ENCODE assay signal across 9 cellular contexts in the genomic region with DNA sequence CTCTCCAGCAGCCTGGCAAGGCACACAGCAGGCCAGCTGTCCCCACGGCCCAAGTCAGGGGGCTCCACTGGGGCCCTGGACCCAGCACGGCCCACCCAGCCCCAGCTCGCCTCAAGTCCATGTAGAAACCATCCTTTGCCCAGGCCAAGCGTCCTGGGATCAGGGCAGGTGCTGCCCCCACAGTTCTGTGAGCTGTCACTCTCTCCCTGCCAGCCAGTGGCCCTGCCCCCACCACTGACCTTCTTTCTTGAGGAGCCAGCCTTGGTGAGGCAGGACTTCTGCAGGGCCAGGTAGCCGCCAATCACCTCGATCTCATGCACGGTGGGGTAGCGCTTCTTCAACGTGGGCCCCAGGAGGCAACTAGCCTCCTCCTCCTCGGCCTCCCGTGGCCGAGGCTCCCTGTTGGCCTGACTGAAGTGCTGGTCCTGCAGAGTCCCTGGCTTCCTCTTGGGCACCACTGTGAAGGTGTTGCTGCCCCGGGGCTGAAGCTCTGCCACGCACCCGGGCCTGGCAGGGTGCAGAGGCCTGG. TPM values are rescaled to one million over a fixed set of nuclear protein-coding genes. Genes with fewer than 3 reads are reported as not detected.
DNase-seq lines count a peak whose midpoint lies in the region; ATAC-seq, FAIRE-seq and TF ChIP-seq lines count a peak whose summit lies in the region.
"Had no signal": no experiment of that assay in that cellular context is flagged by ENCODE, and none has a peak within 500 bp of the region (broad histone marks: within the 10 kb centered on the region; RNA-seq: fewer than 3 reads in every experiment).

No MANE protein-coding gene starts in this region.

- H3K9me2 ChIP-seq in GM23338 (ENCODE audit: insufficient read depth) = no peaks in the 10 kb centered on the region

- H3K14ac ChIP-seq in mesenchymal stem cell (ENCODE audit: low read length in 2 of 2) = peak overlapping the region in 1 of 2 experiments; percentile 2

- H3K9ac ChIP-seq in mesenchymal stem cell (ENCODE audit: low read length) = peak overlapping the region; percentile 57

- no peaks in the 10 kb centered on the region; the same call in 2 of the 3 replicates for H3K9me3 Mint-ChIP-seq in GM23338
- no peaks in the 10 kb centered on the region for H3K9me3 Mint-ChIP-seq in CD14-positive monocyte

- peaks cover 25% of the 10 kb centered on the region for H3K4me1 Mint-ChIP-seq in GM23338
- peaks cover 31% of the 10 kb centered on the region for H3K4me1 Mint-ChIP-seq in CD14-positive monocyte

- FAIRE-seq in A549 (lab: Jason Lieb, UNC) = no peak
- FAIRE-seq: G401.6 had no signal

- H3K23ac ChIP-seq in mesenchymal stem cell (ENCODE audit: low read length in 2 of 2) = peak overlapping the region in 1 of 2 experiments; percentile 57

- H3K36me3 ChIP-seq in GM23338 (ENCODE audit: insufficient read depth) (no peaks in the 10 kb centered on the region), breast epithelium (no peaks in the 10 kb centered on the region), mesenchymal stem cell (ENCODE audit: control insufficient read depth in 1 of 2, insufficient read depth in 2 of 2, low read depth in 1 of 2, low read length in 2 of 2) (peaks cover 1 to 19% of the 10 kb centered on the region in 2 experiments)

- CTCF ChIA-PET in A549 (lab: Yijun Ruan, JAX) = interaction anchor here (0.9 to 5.3 kb wide), 13 partner anchors 10 to 131 kb away, joined by 3 to 32 read pairs (median 4); a partner anchor contains a TSS

- no peak for TF ChIP-seq EP300 in A549 (IDR thresholded peaks at IDR 0.05)

- peaks cover 62% of the 10 kb centered on the region for H3K79me2 ChIP-seq in GM23338 (replicated peaks; ENCODE audit: insufficient read depth)

- no peak overlapping the region for H2AK5ac ChIP-seq in mesenchymal stem cell (ENCODE audit: low read length, severe bottlenecking)

- H3K4me3 Mint-ChIP-seq in GM23338 (peak overlapping the region; percentile 43), CD14-positive monocyte (no peak overlapping the region)

- ATAC-seq in A549 (no peak), GM23338 (no peak), GM19452 (IDR thresholded peaks at IDR 0.05; ENCODE audit: unreplicated experiment) (no peak)

- H3K36me3 Mint-ChIP-seq in GM23338 (ENCODE audit: low read depth) (no peaks in the 10 kb centered on the region; the same call in 2 of the 3 replicates), CD14-positive monocyte (peaks cover 0 to 2% of the 10 kb centered on the region in 2 donors)

- peaks cover 15% of the 10 kb centered on the region; the same call in 1 of the 2 replicates for H3F3A ChIP-seq in GM23338 (replicated peaks; ENCODE audit: low read depth)

- H3K79me1 ChIP-seq in mesenchymal stem cell (replicated peaks; ENCODE audit: low read length, poor library complexity, severe bottlenecking) = peaks cover 32% of the 10 kb centered on the region

- peak overlapping the region; percentile 22 for H4K8ac ChIP-seq in mesenchymal stem cell (ENCODE audit: low read length)

- H3K4me3 ChIP-seq in A549 (no peak overlapping the region), GM23338 (peak overlapping the region; percentile 55; the same call in 1 of the 2 replicates), breast epithelium (peak overlapping the region in 2 of 3 donors; percentile 68 to 93), mesenchymal stem cell (ENCODE audit: insufficient read depth in 1 of 2, low read depth in 1 of 2, low read length in 2 of 2) (peak overlapping the region in 1 of 2 experiments; percentile 71)

- H3K27me3 ChIP-seq in GM23338 (ENCODE audit: insufficient read depth) (no peaks in the 10 kb centered on the region), breast epithelium (no peaks in the 10 kb centered on the region), mesenchymal stem cell (ENCODE audit: control insufficient read depth in 1 of 2, insufficient read depth in 1 of 2, low read length in 2 of 2) (no peaks in the 10 kb centered on the region)

- no peak overlapping the region for H2BK12ac ChIP-seq in mesenchymal stem cell (ENCODE audit: low read length in 2 of 2)

- H3K4ac ChIP-seq in mesenchymal stem cell (ENCODE audit: low read depth in 1 of 2, low read length in 2 of 2) = no peak overlapping the region

- no peak overlapping the region for H3K27ac Mint-ChIP-seq in GM23338
- H3K27ac Mint-ChIP-seq in CD14-positive monocyte = no peak overlapping the region

- no peak overlapping the region for H2BK5ac ChIP-seq in mesenchymal stem cell (ENCODE audit: low read depth, low read length, poor library complexity, severe bottlenecking)

- no peaks in the 10 kb centered on the region for H3K9me3 ChIP-seq in A549
- H3K9me3 ChIP-seq in breast epithelium = no peaks in the 10 kb centered on the region
- no peaks in the 10 kb centered on the region for H3K9me3 ChIP-seq in mesenchymal stem cell (ENCODE audit: control insufficient read depth, low read length)

- no peak overlapping the region for H3K18ac ChIP-seq in mesenchymal stem cell (ENCODE audit: low read depth in 1 of 2, low read length in 2 of 2)

- H2AFZ ChIP-seq in GM23338 (no peak overlapping the region), mesenchymal stem cell (ENCODE audit: low read depth, low read length) (no peak overlapping the region)

- TF ChIP-seq CTCF in A549 (IDR thresholded peaks at IDR 0.05) (no peak), GM23338 (conservative IDR thresholded peaks at IDR 0.05; ENCODE audit: low read depth in 2 of 2) (no peak), breast epithelium (IDR thresholded peaks at IDR 0.05) (no peak), CD14-positive monocyte (IDR thresholded peaks at IDR 0.05) (no peak)

- H2BK15ac ChIP-seq in mesenchymal stem cell (ENCODE audit: low read depth, poor library complexity, severe bottlenecking) = no peak overlapping the region

- no peak overlapping the region for H3K27ac ChIP-seq in A549
- H3K27ac ChIP-seq in GM23338 (ENCODE audit: low read depth) = no peak overlapping the region
- H3K27ac ChIP-seq in breast epithelium = peak overlapping the region; percentile 39 to 54
- H3K27ac ChIP-seq in mesenchymal stem cell (ENCODE audit: low read length, poor library complexity, severe bottlenecking) = no peak overlapping the region

- POLR2A ChIA-PET in A549 (lab: Yijun Ruan, JAX) = interaction anchor here (0.6 to 1.5 kb wide), 2 partner anchors 10 to 655 kb away, joined by 3 to 11 read pairs; a partner anchor contains a TSS

- TF ChIP-seq RAD21 in A549 (conservative IDR thresholded peaks at IDR 0.05 in 1 of 2, IDR thresholded peaks at IDR 0.05 in 1 of 2) = no peak

- intact Hi-C loops in breast epithelium (cut with DNase I; ENCODE audit: low total_unique reads) (no loop called here), CD14-positive monocyte (cut with micrococcal nuclease) (no loop called here)

- H3K27me3 Mint-ChIP-seq in GM23338 (ENCODE audit: insufficient read depth, low read depth, poor library complexity) = peaks cover 7% of the 10 kb centered on the region
- H3K27me3 Mint-ChIP-seq in CD14-positive monocyte (ENCODE audit: low read depth in 3 of 3) = peaks cover 0 to 4% (median 0%) of the 10 kb centered on the region in 3 donors

- H3K4me1 ChIP-seq in A549 (peaks cover 46% of the 10 kb centered on the region), GM23338 (ENCODE audit: insufficient read depth) (peaks cover 16% of the 10 kb centered on the region; the same call in 1 of the 2 replicates), breast epithelium (peaks cover 6 to 42% of the 10 kb centered on the region in 2 donors), mesenchymal stem cell (ENCODE audit: control insufficient read depth, insufficient read depth, low read depth, low read length) (peaks cover 61% of the 10 kb centered on the region)

- TF ChIP-seq POLR2A in A549 (IDR thresholded peaks at IDR 0.05; ENCODE audit: low read length) (no peak), breast epithelium (IDR thresholded peaks at IDR 0.05) (no peak)

- 80% methylated on average over 5 of the region's 15 CpGs for WGBS in A549 (ENCODE audit: missing lambda C conversion rate)
- WGBS in mesenchymal stem cell = 92% methylated on average over 15 of the region's 15 CpGs

- H3K4me2 ChIP-seq in A549 (peak overlapping the region; percentile 97), GM23338 (peak overlapping the region; percentile 87), mesenchymal stem cell (ENCODE audit: low read length, poor library complexity, severe bottlenecking) (peak overlapping the region; percentile 87)

- peaks cover 4% of the 10 kb centered on the region for H4K20me1 ChIP-seq in GM23338 (replicated peaks; ENCODE audit: insufficient read depth)

- H2BK120ac ChIP-seq in mesenchymal stem cell (ENCODE audit: low read depth, low read length) = no peak overlapping the region

- no peak for DNase-seq in A549 (ENCODE audit: low read depth in 1 of 2, low spot score in 1 of 2)
- no peak for DNase-seq in GM23338 (ENCODE audit: low spot score)
- DNase-seq in breast epithelium (ENCODE audit: low spot score in 2 of 2) = no peak
- DNase-seq in mesenchymal stem cell = no peak
- no peak for DNase-seq in CD14-positive monocyte (ENCODE audit: low spot score)
- DNase-seq in NCI-H2227 (lab: John Stamatoyannopoulos, UW; ENCODE audit: unreplicated experiment) = no peak
- DNase-seq in NCI-H187 treated with DMSO at 0.1 percent for 48 hours (lab: John Stamatoyannopoulos, UW) = no peak

- H4K91ac ChIP-seq in mesenchymal stem cell (ENCODE audit: low read length) = peak overlapping the region; percentile 63

RNA-seq across cellular contexts. Expression of a gene that starts 1.7 kb away (rescaled TPM):
- polyA plus RNA-seq in A549 (2011; rRNA removed) (2.1 and 2.4 TPM in 2 replicates), A549 (2017; fragmentation: RNase III; extraction: RNeasy Plus Mini Kit Qiagen cat#74134 plus additional on column Dnase treatment) (5.3 to 6.5 TPM (median 6.3 TPM) in 3 replicates), GM23338 (2016; fragmentation: Nextera tagmentation; extraction: Ambion mirVana) (6.4 and 9.1 TPM in 2 replicates), CD14-positive monocyte (under 1 TPM; 0.30 to 0.46 TPM)
- 4.1 and 5.3 TPM in 2 replicates for polyA plus RNA-seq in A549 (2012; cell fraction: cytosol; rRNA removed)
- polyA plus RNA-seq in A549 (2012; cell fraction: nucleus; rRNA removed) = 8.4 and 12.0 TPM in 2 replicates
- 1.7 and 3.1 TPM in 2 replicates for polyA minus RNA-seq in A549 (2011; rRNA and poly(A)+ RNA removed)
- total RNA-seq in GM23338 (2014; rRNA removed; shearing (Covaris generic)) = 29.2 and 29.3 TPM in 2 replicates
- 1 to 10 TPM; 4.0 to 9.2 (median 8.5) TPM for total RNA-seq in breast epithelium
- polyA plus RNA-seq in mesenchymal stem cell (2013, experiment 1 of 2) = 5.4 TPM
- polyA plus RNA-seq in mesenchymal stem cell (2013, experiment 2 of 2) = 5.8 TPM

RNA-seq across cellular contexts. Expression of a gene that starts 6.6 kb away (rescaled TPM):
- polyA plus RNA-seq in A549 (2011; rRNA removed) (47.3 and 51.8 TPM in 2 replicates), A549 (2017; fragmentation: RNase III; extraction: RNeasy Plus Mini Kit Qiagen cat#74134 plus additional on column Dnase treatment) (29.2 to 31.0 TPM (median 31.0 TPM) in 3 replicates), GM23338 (2016; fragmentation: Nextera tagmentation; extraction: Ambion mirVana) (32.7 and 37.4 TPM in 2 replicates), CD14-positive monocyte (10 to 100 TPM; 76.1 to 88.1 TPM)
- 39.8 and 50.2 TPM in 2 replicates for polyA plus RNA-seq in A549 (2012; cell fraction: cytosol; rRNA removed)
- polyA plus RNA-seq in A549 (2012; cell fraction: nucleus; rRNA removed) = 26.1 and 31.1 TPM in 2 replicates
- 21.3 and 25.7 TPM in 2 replicates for polyA minus RNA-seq in A549 (2011; rRNA and poly(A)+ RNA removed)
- 43.2 and 53.4 TPM in 2 replicates for total RNA-seq in GM23338 (2014; rRNA removed; shearing (Covaris generic))
- total RNA-seq in breast epithelium = 10 to 100 TPM; 26.5 to 36.6 (median 26.6) TPM
- polyA plus RNA-seq in mesenchymal stem cell (2013, experiment 1 of 2) = 22.2 TPM
- 22.6 TPM for polyA plus RNA-seq in mesenchymal stem cell (2013, experiment 2 of 2)

RNA-seq across cellular contexts. Expression of a gene that starts 6.7 kb away (rescaled TPM):
- 5.6 and 6.4 TPM in 2 replicates for polyA plus RNA-seq in A549 (2011; rRNA removed)
- 16.4 and 23.9 TPM in 2 replicates for polyA plus RNA-seq in A549 (2012; cell fraction: cytosol; rRNA removed)
- 99.7 and 138 TPM in 2 replicates for polyA plus RNA-seq in A549 (2012; cell fraction: nucleus; rRNA removed)
- polyA plus RNA-seq in A549 (2017; fragmentation: RNase III; extraction: RNeasy Plus Mini Kit Qiagen cat#74134 plus additional on column Dnase treatment) = 17.9 to 19.5 TPM (median 17.9 TPM) in 3 replicates
- polyA minus RNA-seq in A549 (2011; rRNA and poly(A)+ RNA removed) = 3.3 and 4.8 TPM in 2 replicates
- 25.4 and 38.1 TPM in 2 replicates for total RNA-seq in GM23338 (2014; rRNA removed; shearing (Covaris generic))
- polyA plus RNA-seq in GM23338 (2016; fragmentation: Nextera tagmentation; extraction: Ambion mirVana) = 19.4 and 19.7 TPM in 2 replicates
- total RNA-seq in breast epithelium = 1 to 10 TPM; 4.6 to 9.5 (median 7.2) TPM
- polyA plus RNA-seq in mesenchymal stem cell (2013, experiment 1 of 2) = 7.9 TPM
- 7.7 TPM for polyA plus RNA-seq in mesenchymal stem cell (2013, experiment 2 of 2)
- 1 to 10 TPM; 4.4 to 5.2 TPM for polyA plus RNA-seq in CD14-positive monocyte

RNA-seq across cellular contexts. Expression of a gene that starts 10.3 kb away (rescaled TPM):
- polyA plus RNA-seq in A549 (2011; rRNA removed) = 52.6 and 54.1 TPM in 2 replicates
- polyA plus RNA-seq in A549 (2012; cell fraction: cytosol; rRNA removed) = 201 and 204 TPM in 2 replicates
- polyA plus RNA-seq in A549 (2012; cell fraction: nucleus; rRNA removed) = 122 and 139 TPM in 2 replicates
- 89.2 to 102 TPM (median 102 TPM) in 3 replicates for polyA plus RNA-seq in A549 (2017; fragmentation: RNase III; extraction: RNeasy Plus Mini Kit Qiagen cat#74134 plus additional on column Dnase treatment)
- 10.9 and 21.7 TPM in 2 replicates for polyA minus RNA-seq in A549 (2011; rRNA and poly(A)+ RNA removed)
- total RNA-seq in GM23338 (2014; rRNA removed; shearing (Covaris generic)) = 91.5 and 132 TPM in 2 replicates
- polyA plus RNA-seq in GM23338 (2016; fragmentation: Nextera tagmentation; extraction: Ambion mirVana) = 154 TPM in 2 replicates
- total RNA-seq in breast epithelium = 10 to 100 TPM; 75.0 to 92.8 (median 82.7) TPM
- polyA plus RNA-seq in mesenchymal stem cell (2013, experiment 1 of 2) = 79.1 TPM
- 79.0 TPM for polyA plus RNA-seq in mesenchymal stem cell (2013, experiment 2 of 2)
- 100 to 1,000 TPM in 1 of 2 donors, 10 to 100 TPM in 1; 98.3 to 118 TPM for polyA plus RNA-seq in CD14-positive monocyte

RNA-seq across cellular contexts. Expression of a gene that starts 10.5 kb away (rescaled TPM):
- polyA plus RNA-seq in A549 (2011; rRNA removed) = 17.5 and 22.3 TPM in 2 replicates
- 37.1 and 48.9 TPM in 2 replicates for polyA plus RNA-seq in A549 (2012; cell fraction: cytosol; rRNA removed)
- 202 and 265 TPM in 2 replicates for polyA plus RNA-seq in A549 (2012; cell fraction: nucleus; rRNA removed)
- 35.4 to 40.7 TPM (median 39.9 TPM) in 3 replicates for polyA plus RNA-seq in A549 (2017; fragmentation: RNase III; extraction: RNeasy Plus Mini Kit Qiagen cat#74134 plus additional on column Dnase treatment)
- 18.9 and 25.5 TPM in 2 replicates for polyA minus RNA-seq in A549 (2011; rRNA and poly(A)+ RNA removed)
- total RNA-seq in GM23338 (2014; rRNA removed; shearing (Covaris generic)) = 41.5 and 42.9 TPM in 2 replicates
- 16.4 and 19.2 TPM in 2 replicates for polyA plus RNA-seq in GM23338 (2016; fragmentation: Nextera tagmentation; extraction: Ambion mirVana)
- total RNA-seq in breast epithelium = 10 to 100 TPM; 32.0 to 35.7 (median 32.9) TPM
- 17.0 TPM for polyA plus RNA-seq in mesenchymal stem cell (2013, experiment 1 of 2)
- polyA plus RNA-seq in mesenchymal stem cell (2013, experiment 2 of 2) = 16.5 TPM
- 1 to 10 TPM; 1.9 to 2.0 TPM for polyA plus RNA-seq in CD14-positive monocyte

Comparison
In these comparisons a context has a peak if more than half of its experiments do, and no peak if none do; other contexts are left out.
1. H3K27ac ChIP-seq: peak in breast epithelium (2 of 2); none in A549 (0 of 2), GM23338 (single experiment) and mesenchymal stem cell (single experiment).
2. Peak in every context shown above with its lines, with median percentiles within 50 percentile points of each other: H3K4me2 ChIP-seq.